ENCODE assay signal across 8 cellular contexts in genomic region chr4:149999485-150000074, GRCh38.
DNase-seq lines count a peak whose midpoint lies in the region; ATAC-seq and TF ChIP-seq lines count a peak whose summit lies in the region.

No MANE protein-coding gene starts in this region.

- no peaks in the 10 kb centered on the region for H3F3A ChIP-seq in Loucy (ENCODE audit: low read depth)

- no peaks in the 10 kb centered on the region for H3K9me3 ChIP-seq in Loucy (ENCODE audit: insufficient read depth, low read depth, low read length)
- no peaks in the 10 kb centered on the region for H3K9me3 ChIP-seq in parathyroid adenoma (ENCODE audit: control insufficient read depth, low read length)

- H3K4me1 ChIP-seq in Loucy (ENCODE audit: insufficient read depth, low read length, poor library complexity, severe bottlenecking): no peaks in the 10 kb centered on the region
- H3K4me1 ChIP-seq in foreskin keratinocyte: peaks cover 7% of the 10 kb centered on the region
- no peaks in the 10 kb centered on the region for H3K4me1 ChIP-seq in parathyroid adenoma

- H3K9me3 Mint-ChIP-seq in activated CD4-positive, alpha-beta T cell treated with anti-CD3 and anti-CD28 coated beads, Interleukin-2, amount 10 ng/mL, durations not matched to agents 7 days and 5 days: no peaks in the 10 kb centered on the region

- POLR2A ChIA-PET in activated CD4-positive, alpha-beta T cell treated with anti-CD3 and anti-CD28 coated beads, Interleukin-2, amount 10 ng/mL, durations not matched to agents 7 days and 5 days (lab: Charles Lee): no interaction called here

- no peaks in the 10 kb centered on the region for H3K79me2 ChIP-seq in Loucy (ENCODE audit: insufficient read depth, low read length)
- no peaks in the 10 kb centered on the region for H3K79me2 ChIP-seq in parathyroid adenoma

- peaks cover 4% of the 10 kb centered on the region for H3K4me1 Mint-ChIP-seq in activated CD4-positive, alpha-beta T cell treated with anti-CD3 and anti-CD28 coated beads, Interleukin-2, amount 10 ng/mL, durations not matched to agents 7 days and 5 days

- CTCF ChIA-PET in activated CD4-positive, alpha-beta T cell treated with anti-CD3 and anti-CD28 coated beads, Interleukin-2, amount 10 ng/mL, durations not matched to agents 7 days and 5 days (lab: Charles Lee): no interaction called here

- H3K27ac ChIP-seq in foreskin keratinocyte: no peak overlapping the region
- H3K27ac ChIP-seq in parathyroid adenoma: no peak overlapping the region

- H3K9me2 ChIP-seq in Loucy (replicated peaks; ENCODE audit: low read depth, low read length): no peaks in the 10 kb centered on the region

- ATAC-seq in SK-N-SH treated with all-trans-retinoic acid at 6 μM for 48 hours: peak; percentile 85
- peak; percentile 22 for ATAC-seq in foreskin keratinocyte
- no peak for ATAC-seq in HG03045 (IDR thresholded peaks at IDR 0.05; ENCODE audit: unreplicated experiment)
- ATAC-seq in HG02938 (IDR thresholded peaks at IDR 0.05; ENCODE audit: unreplicated experiment): no peak

- H3K36me3 ChIP-seq in Loucy (ENCODE audit: insufficient read depth, low read length): no peaks in the 10 kb centered on the region
- H3K36me3 ChIP-seq in parathyroid adenoma (ENCODE audit: control insufficient read depth, insufficient read depth, low read length): no peaks in the 10 kb centered on the region

- H3K27me3 Mint-ChIP-seq in activated CD4-positive, alpha-beta T cell treated with anti-CD3 and anti-CD28 coated beads, Interleukin-2, amount 10 ng/mL, durations not matched to agents 7 days and 5 days: peaks cover 12% of the 10 kb centered on the region

- H2AFZ ChIP-seq in Loucy (ENCODE audit: low read length) (no peak overlapping the region), parathyroid adenoma (no peak overlapping the region)

- H3K9ac ChIP-seq in Loucy (ENCODE audit: low read depth, low read length, poor library complexity, severe bottlenecking) (no peak overlapping the region), parathyroid adenoma (no peak overlapping the region)

- peak; percentile 12 for DNase-seq in activated CD4-positive, alpha-beta T cell treated with anti-CD3 and anti-CD28 coated beads, Interleukin-2, amount 10 ng/mL, durations not matched to agents 7 days and 5 days
- DNase-seq in activated CD4-positive, alpha-beta T cell treated with anti-CD3 and anti-CD28 coated beads for 1 hour: no peak
- DNase-seq in foreskin keratinocyte: peak in 1 of 2 donors; percentile 32

- H3K4me2 ChIP-seq in Loucy (ENCODE audit: low read depth, low read length, poor library complexity, severe bottlenecking) (no peak overlapping the region), parathyroid adenoma (ENCODE audit: low read length) (no peak overlapping the region)

- H3K36me3 Mint-ChIP-seq in activated CD4-positive, alpha-beta T cell treated with anti-CD3 and anti-CD28 coated beads, Interleukin-2, amount 10 ng/mL, durations not matched to agents 7 days and 5 days (ENCODE audit: low read depth): no peaks in the 10 kb centered on the region

- H3K27me3 ChIP-seq in Loucy (ENCODE audit: insufficient read depth, low read length, poor library complexity, severe bottlenecking) (no peaks in the 10 kb centered on the region), foreskin keratinocyte (no peaks in the 10 kb centered on the region), parathyroid adenoma (ENCODE audit: control insufficient read depth, insufficient read depth, low read length) (no peaks in the 10 kb centered on the region)

- TF ChIP-seq CTCF in Loucy (conservative IDR thresholded peaks at IDR 0.05; ENCODE audit: low read length) (peak; percentile 63), foreskin keratinocyte (conservative IDR thresholded peaks at IDR 0.05) (peak; percentile 88), parathyroid adenoma (IDR thresholded peaks at IDR 0.05) (peak; percentile 26)

- no peak overlapping the region for H3K4me3 ChIP-seq in Loucy (ENCODE audit: low read length, poor library complexity, severe bottlenecking)
- H3K4me3 ChIP-seq in parathyroid adenoma (ENCODE audit: low read depth, low read length): no peak overlapping the region

- no peaks in the 10 kb centered on the region for H4K20me1 ChIP-seq in Loucy (ENCODE audit: insufficient read depth, low read length, poor library complexity, severe bottlenecking)

- H3K27ac Mint-ChIP-seq in activated CD4-positive, alpha-beta T cell treated with anti-CD3 and anti-CD28 coated beads, Interleukin-2, amount 10 ng/mL, durations not matched to agents 7 days and 5 days: no peak overlapping the region

- H3K4me3 Mint-ChIP-seq in activated CD4-positive, alpha-beta T cell treated with anti-CD3 and anti-CD28 coated beads, Interleukin-2, amount 10 ng/mL, durations not matched to agents 7 days and 5 days: no peak overlapping the region

TF ChIP-seq in SK-N-SH treated with all-trans-retinoic acid at 6 μM for 48 hours, 23 proteins besides CTCF, POLR2A, EP300 and RAD21:
- TF ChIP-seq ESRRG (CRISPR knock-in tag; IDR thresholded peaks at IDR 0.05): no peak
- TF ChIP-seq, protein P1, sequence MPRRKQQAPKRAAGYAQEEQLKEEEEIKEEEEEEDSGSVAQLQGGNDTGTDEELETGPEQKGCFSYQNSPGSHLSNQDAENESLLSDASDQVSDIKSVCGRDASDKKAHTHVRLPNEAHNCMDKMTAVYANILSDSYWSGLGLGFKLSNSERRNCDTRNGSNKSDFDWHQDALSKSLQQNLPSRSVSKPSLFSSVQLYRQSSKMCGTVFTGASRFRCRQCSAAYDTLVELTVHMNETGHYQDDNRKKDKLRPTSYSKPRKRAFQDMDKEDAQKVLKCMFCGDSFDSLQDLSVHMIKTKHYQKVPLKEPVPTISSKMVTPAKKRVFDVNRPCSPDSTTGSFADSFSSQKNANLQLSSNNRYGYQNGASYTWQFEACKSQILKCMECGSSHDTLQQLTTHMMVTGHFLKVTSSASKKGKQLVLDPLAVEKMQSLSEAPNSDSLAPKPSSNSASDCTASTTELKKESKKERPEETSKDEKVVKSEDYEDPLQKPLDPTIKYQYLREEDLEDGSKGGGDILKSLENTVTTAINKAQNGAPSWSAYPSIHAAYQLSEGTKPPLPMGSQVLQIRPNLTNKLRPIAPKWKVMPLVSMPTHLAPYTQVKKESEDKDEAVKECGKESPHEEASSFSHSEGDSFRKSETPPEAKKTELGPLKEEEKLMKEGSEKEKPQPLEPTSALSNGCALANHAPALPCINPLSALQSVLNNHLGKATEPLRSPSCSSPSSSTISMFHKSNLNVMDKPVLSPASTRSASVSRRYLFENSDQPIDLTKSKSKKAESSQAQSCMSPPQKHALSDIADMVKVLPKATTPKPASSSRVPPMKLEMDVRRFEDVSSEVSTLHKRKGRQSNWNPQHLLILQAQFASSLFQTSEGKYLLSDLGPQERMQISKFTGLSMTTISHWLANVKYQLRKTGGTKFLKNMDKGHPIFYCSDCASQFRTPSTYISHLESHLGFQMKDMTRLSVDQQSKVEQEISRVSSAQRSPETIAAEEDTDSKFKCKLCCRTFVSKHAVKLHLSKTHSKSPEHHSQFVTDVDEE (CRISPR knock-in tag; IDR thresholded peaks at IDR 0.05): no peak
- no peak for TF ChIP-seq CSDC2 (CRISPR knock-in tag; IDR thresholded peaks at IDR 0.05)
- TF ChIP-seq ISL1 (CRISPR knock-in tag; IDR thresholded peaks at IDR 0.05): no peak
- no peak for TF ChIP-seq TCF4 (CRISPR knock-in tag; IDR thresholded peaks at IDR 0.05; ENCODE audit: borderline replicate concordance)
- TF ChIP-seq PPARA (CRISPR knock-in tag; IDR thresholded peaks at IDR 0.05; ENCODE audit: borderline replicate concordance): no peak
- TF ChIP-seq, protein P2, sequence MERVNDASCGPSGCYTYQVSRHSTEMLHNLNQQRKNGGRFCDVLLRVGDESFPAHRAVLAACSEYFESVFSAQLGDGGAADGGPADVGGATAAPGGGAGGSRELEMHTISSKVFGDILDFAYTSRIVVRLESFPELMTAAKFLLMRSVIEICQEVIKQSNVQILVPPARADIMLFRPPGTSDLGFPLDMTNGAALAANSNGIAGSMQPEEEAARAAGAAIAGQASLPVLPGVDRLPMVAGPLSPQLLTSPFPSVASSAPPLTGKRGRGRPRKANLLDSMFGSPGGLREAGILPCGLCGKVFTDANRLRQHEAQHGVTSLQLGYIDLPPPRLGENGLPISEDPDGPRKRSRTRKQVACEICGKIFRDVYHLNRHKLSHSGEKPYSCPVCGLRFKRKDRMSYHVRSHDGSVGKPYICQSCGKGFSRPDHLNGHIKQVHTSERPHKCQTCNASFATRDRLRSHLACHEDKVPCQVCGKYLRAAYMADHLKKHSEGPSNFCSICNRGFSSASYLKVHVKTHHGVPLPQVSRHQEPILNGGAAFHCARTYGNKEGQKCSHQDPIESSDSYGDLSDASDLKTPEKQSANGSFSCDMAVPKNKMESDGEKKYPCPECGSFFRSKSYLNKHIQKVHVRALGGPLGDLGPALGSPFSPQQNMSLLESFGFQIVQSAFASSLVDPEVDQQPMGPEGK (CRISPR knock-in tag; IDR thresholded peaks at IDR 0.05; ENCODE audit: borderline replicate concordance): no peak
- TF ChIP-seq ZNF565 (CRISPR knock-in tag; conservative IDR thresholded peaks at IDR 0.05; ENCODE audit: low read depth): no peak
- TF ChIP-seq ZNF8 (CRISPR knock-in tag; IDR thresholded peaks at IDR 0.05): no peak

Comparison
In these comparisons a context has a peak if more than half of its experiments do, and no peak if none do; other contexts are left out.
1. CTCF ChIP-seq: peak in every context shown above with its lines; median percentile 88 in foreskin keratinocyte; 63 in Loucy; 26 in parathyroid adenoma.
2. ATAC-seq: peak in SK-N-SH treated with all-trans-retinoic acid at 6 μM for 48 hours (single experiment) and foreskin keratinocyte (single experiment); none in HG03045 (single experiment) and HG02938 (single experiment).